Comparison of ENCODE assay signal across 8 cellular contexts in the genomic region with DNA sequence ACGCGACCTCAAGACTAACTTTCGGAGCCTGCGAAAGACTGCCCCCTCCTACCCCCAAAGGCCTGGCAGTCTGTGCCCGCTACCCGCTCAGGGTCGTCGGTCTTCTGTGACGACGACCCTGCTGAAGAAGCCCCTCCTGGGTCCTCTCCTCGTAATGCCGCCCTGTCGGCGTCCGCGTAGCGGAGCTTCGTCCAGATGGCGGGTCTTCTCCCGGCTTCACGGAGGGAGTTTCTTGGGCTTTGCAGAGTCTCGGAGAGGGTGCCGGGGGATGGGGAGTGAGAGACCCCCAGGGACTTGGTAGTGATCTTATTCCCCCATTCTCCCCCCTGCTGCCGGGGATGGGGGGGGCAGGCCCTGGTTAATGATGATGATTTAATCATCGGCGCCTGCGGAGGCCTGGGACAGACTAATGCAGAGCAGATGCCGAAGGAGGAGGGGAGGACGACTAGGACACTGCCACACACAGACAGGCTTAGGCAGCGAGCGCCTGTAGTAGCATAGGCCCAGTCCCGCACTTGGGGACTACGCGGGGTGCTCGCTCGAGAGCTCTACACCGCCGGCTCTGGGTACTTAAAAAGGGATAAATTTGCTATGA. TPM values are rescaled to one million over a fixed set of nuclear protein-coding genes. Genes with fewer than 3 reads are reported as not detected.
DNase-seq lines count a peak whose midpoint lies in the region; ATAC-seq and TF ChIP-seq lines count a peak whose summit lies in the region.

No MANE protein-coding gene starts in this region.

- H3K4me1 ChIP-seq in DOHH2 (ENCODE audit: control insufficient read depth, low read length) (peaks cover 34% of the 10 kb centered on the region), adipocyte (ENCODE audit: control insufficient read depth, insufficient read depth, low read length) (peaks cover 41% of the 10 kb centered on the region), right cardiac atrium (ENCODE audit: control insufficient read depth, insufficient read depth, low read length) (peaks cover 11% of the 10 kb centered on the region), sigmoid colon (peaks cover 0 to 39% (median 30%) of the 10 kb centered on the region in 4 donors)

- H3K4me2 ChIP-seq in DOHH2 (ENCODE audit: low read length) = peak overlapping the region; percentile 71

- H3K27ac ChIP-seq in DOHH2 (ENCODE audit: low read depth, low read length) (peak overlapping the region; percentile 86), right cardiac atrium (ENCODE audit: low read length) (peak overlapping the region; percentile 44), sigmoid colon (peak overlapping the region; percentile 96 to 99 (median 97))

- H3K27me3 ChIP-seq in DOHH2 (ENCODE audit: control insufficient read depth, low read length) (peaks cover 19% of the 10 kb centered on the region), adipocyte (replicated peaks; ENCODE audit: control insufficient read depth, insufficient read depth, low read length) (peaks cover 25% of the 10 kb centered on the region), right cardiac atrium (ENCODE audit: control insufficient read depth, insufficient read depth) (no peaks in the 10 kb centered on the region), sigmoid colon (peaks cover 6 to 75% (median 34%) of the 10 kb centered on the region in 3 donors)

- intact Hi-C loops in right cardiac atrium (cut with DNase I) = no loop called here
- intact Hi-C loops in sigmoid colon (cut with DNase I) = loop anchor here (1.0 kb wide), 3 partner anchors 21 to 46 kb away; partner anchors contain the start of genes AUP1, DOK1, HTRA2 and TTC31

- peaks cover 13% of the 10 kb centered on the region for H3K79me2 ChIP-seq in DOHH2 (ENCODE audit: control insufficient read depth, low read length)

- 13% methylated on average over 38 of the region's 38 CpGs for WGBS in right cardiac atrium
- 7 to 10% methylated on average over 38 of the region's 38 CpGs for WGBS in sigmoid colon, 2 donors

- H4K20me1 ChIP-seq in DOHH2 (ENCODE audit: control insufficient read depth, insufficient read depth, low read depth, low read length) = no peaks in the 10 kb centered on the region

- no peak for TF ChIP-seq EP300 in sigmoid colon (IDR thresholded peaks at IDR 0.05)

- H3K9me3 ChIP-seq in DOHH2 (ENCODE audit: control insufficient read depth, insufficient read depth, low read length) (no peaks in the 10 kb centered on the region), adipocyte (ENCODE audit: control insufficient read depth, low read length) (no peaks in the 10 kb centered on the region), right cardiac atrium (ENCODE audit: control insufficient read depth, low read length) (no peaks in the 10 kb centered on the region), sigmoid colon (no peaks in the 10 kb centered on the region)

- DNase-seq in NCI-H146 treated with DMSO at 0.1 percent for 48 hours (lab: John Stamatoyannopoulos, UW; ENCODE audit: unreplicated experiment) = peak; percentile 61
- peak; percentile 76 for DNase-seq in adipocyte (ENCODE audit: low read depth)
- DNase-seq in right cardiac atrium = peak in 2 of 3 donors; percentile 72 to 77
- DNase-seq in sigmoid colon = no peak
- DNase-seq in activated effector memory CD4-positive, alpha-beta T cell treated with anti-CD3 and anti-CD28 coated beads, Interleukin-2, amount 50 U/mL, for 16 hours = no peak
- DNase-seq in superior temporal gyrus (ENCODE audit: extremely low spot score) = no peak

- no peak for TF ChIP-seq POLR2A in sigmoid colon (IDR thresholded peaks at IDR 0.05)

- H3K36me3 ChIP-seq in DOHH2 (ENCODE audit: control insufficient read depth, low read length) = peaks cover 14% of the 10 kb centered on the region
- peaks cover 18% of the 10 kb centered on the region for H3K36me3 ChIP-seq in adipocyte (ENCODE audit: control insufficient read depth, insufficient read depth, low read length, severe bottlenecking)
- H3K36me3 ChIP-seq in sigmoid colon = peaks cover 0 to 20% (median 12%) of the 10 kb centered on the region in 4 donors

- H3K4me3 ChIP-seq in DOHH2 (ENCODE audit: low read length) = peak overlapping the region; percentile 97
- H3K4me3 ChIP-seq in adipocyte (ENCODE audit: low read length) = peak overlapping the region; percentile 96
- H3K4me3 ChIP-seq in right cardiac atrium (ENCODE audit: low read length) = peak overlapping the region; percentile 69
- peak overlapping the region; percentile 60 to 87 (median 76) for H3K4me3 ChIP-seq in sigmoid colon

- 0 out of 2 replicates have a peak, but pooled peaks cover 3% of the 10 kb centered on the region for H3F3A ChIP-seq in DOHH2 (ENCODE audit: control insufficient read depth, insufficient read depth)

- H3K9me2 ChIP-seq in DOHH2 (replicated peaks; ENCODE audit: control insufficient read depth, low read length) = no peaks in the 10 kb centered on the region

- TF ChIP-seq CTCF in DOHH2 (IDR thresholded peaks at IDR 0.05; ENCODE audit: low read depth, low read length, poor library complexity, severe bottlenecking) (no peak), sigmoid colon (IDR thresholded peaks at IDR 0.05) (no peak)

- ATAC-seq in GM21825 (IDR thresholded peaks at IDR 0.05; ENCODE audit: unreplicated experiment) (peak; percentile 13), right cardiac atrium (peak in 1 of 2 donors; percentile 16)

- peak overlapping the region; percentile 99 for H3K9ac ChIP-seq in adipocyte (ENCODE audit: low read length)

RNA-seq across cellular contexts. Expression of gene PCGF1, which starts 0.5 kb away (rescaled TPM):
- total RNA-seq in right cardiac atrium (10 to 100 TPM; 20.5 to 38.7 (median 25.6) TPM), sigmoid colon (10 to 100 TPM in 3 of 4 donors, 1 to 10 TPM in 1; 8.9 to 22.8 (median 16.0) TPM)
- polyA plus RNA-seq in right cardiac atrium (20.9 TPM), sigmoid colon (10 to 100 TPM; 12.6 to 22.8 (median 15.7) TPM)

RNA-seq across cellular contexts. Expression of gene TLX2, which starts 6.2 kb away (rescaled TPM):
- total RNA-seq in right cardiac atrium = not detected
- 0.05 TPM for polyA plus RNA-seq in right cardiac atrium
- total RNA-seq in sigmoid colon = 1 to 10 TPM; 1.2 to 2.5 (median 1.8) TPM
- 1 to 10 TPM in 1 of 3 donors, not detected in 2; 1.0 TPM for polyA plus RNA-seq in sigmoid colon

RNA-seq across cellular contexts. Expression of gene LBX2, which starts 8.6 kb away (rescaled TPM):
- total RNA-seq in right cardiac atrium = 1 to 10 TPM in 1 of 4 donors, under 1 TPM in 3; 0.51 to 1.2 (median 0.85) TPM
- polyA plus RNA-seq in right cardiac atrium = 0.52 TPM
- under 1 TPM in 1 of 4 donors, not detected in 3; 0.99 TPM for total RNA-seq in sigmoid colon
- 1 to 10 TPM; 1.3 to 2.4 (median 1.8) TPM for polyA plus RNA-seq in sigmoid colon

RNA-seq across cellular contexts. Expression of gene DQX1, which starts 18.0 kb away (rescaled TPM):
- total RNA-seq in right cardiac atrium (not detected), sigmoid colon (not detected)
- polyA plus RNA-seq in right cardiac atrium (not detected), sigmoid colon (10 to 100 TPM in 2 of 3 donors, 1 to 10 TPM in 1; 7.2 to 15.6 (median 13.2) TPM)

RNA-seq across cellular contexts. Expression of gene AUP1, which starts 21.5 kb away (rescaled TPM):
- total RNA-seq in right cardiac atrium (10 to 100 TPM; 52.3 to 69.6 (median 63.3) TPM), sigmoid colon (100 to 1,000 TPM in 1 of 4 donors, 10 to 100 TPM in 3; 76.5 to 133 (median 83.1) TPM)
- polyA plus RNA-seq in right cardiac atrium (75.3 TPM), sigmoid colon (100 to 1,000 TPM in 1 of 3 donors, 10 to 100 TPM in 2; 46.5 to 178 (median 47.4) TPM)

Comparison
In these comparisons a context has a peak if more than half of its experiments do, and no peak if none do; other contexts are left out.
1. H3K27ac ChIP-seq: peak in every context shown above with its lines; median percentile 97 in sigmoid colon; 86 in DOHH2; 44 in right cardiac atrium.
2. DNase-seq: peak in NCI-H146 treated with DMSO at 0.1 percent for 48 hours (single experiment), adipocyte (single experiment) and right cardiac atrium (2 of 3); none in sigmoid colon (single experiment), activated effector memory CD4-positive, alpha-beta T cell treated with anti-CD3 and anti-CD28 coated beads, Interleukin-2, amount 50 U/mL, for 16 hours (single experiment) and superior temporal gyrus (single experiment).
3. Peak in every context shown above with its lines, with median percentiles within 50 percentile points of each other: H3K4me3 ChIP-seq.